23 cellular contexts compared by ENCODE assay signal in the genomic region with DNA sequence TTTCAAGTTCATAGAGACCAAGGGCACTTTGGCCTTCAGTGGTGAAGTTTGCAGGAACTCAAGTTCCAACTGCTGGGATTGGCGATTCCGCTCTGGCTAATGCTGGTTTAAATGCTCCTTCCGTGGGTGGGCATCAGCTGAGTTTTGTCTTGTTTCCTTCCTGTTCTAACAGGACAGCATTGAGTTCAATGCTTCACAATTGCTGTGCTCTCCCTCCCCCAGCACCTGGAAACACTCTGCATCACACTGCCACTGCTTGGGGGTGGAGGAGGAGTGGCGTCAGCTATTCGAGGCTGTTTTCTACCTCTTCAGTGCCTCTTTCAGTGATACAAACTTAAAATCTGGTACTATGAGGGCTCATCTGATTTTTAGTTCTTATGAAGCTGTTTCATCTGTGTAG.
"Had no signal": no experiment of that assay in that cellular context is flagged by ENCODE, and none has a peak within 500 bp of the region (broad histone marks: within the 10 kb centered on the region; RNA-seq: fewer than 3 reads in every experiment).

No MANE protein-coding gene starts in this region.

- DNase-seq: activated CD4-positive, alpha-beta memory T cell treated with anti-CD3 and anti-CD28 coated beads for 36 hours; activated CD4-positive, alpha-beta T cell treated with anti-CD3 and anti-CD28 coated beads, Interleukin-2, amount 10 ng/mL, durations not matched to agents 7 days and 5 days; activated CD4-positive, CD25-positive, alpha-beta regulatory T cell; activated CD8-positive, alpha-beta memory T cell treated with anti-CD3 and anti-CD28 coated beads for 24 hours; activated gamma-delta T cell; activated naive CD4-positive, alpha-beta T cell treated with anti-CD3 and anti-CD28 coated beads for 36 hours; activated T-cell treated with anti-CD3 and anti-CD28 coated beads for 4 hours; activated T-cell treated with anti-CD3 and anti-CD28 coated beads, Interleukin-2, amount 50 U/mL, for 48 hours; amygdala; Kasumi-1; NCI-H1105 treated with DMSO at 0.1 percent for 48 hours; NCI-H1930; NCI-H2171 treated with DMSO at 0.1 percent for 48 hours; NCI-H226; NCI-H526; NCI-H774; SIG-M5; T-cell; T-helper 2 cell; T1000 had no signal

- FAIRE-seq: astrocyte, TTC549 had no signal

- ATAC-seq: activated T-helper 17 cell treated with anti-CD3 and anti-CD28 coated beads, Interleukin-2, amount 50 U/mL, for 72 hours; T-cell had no signal
